In the genomic region with DNA sequence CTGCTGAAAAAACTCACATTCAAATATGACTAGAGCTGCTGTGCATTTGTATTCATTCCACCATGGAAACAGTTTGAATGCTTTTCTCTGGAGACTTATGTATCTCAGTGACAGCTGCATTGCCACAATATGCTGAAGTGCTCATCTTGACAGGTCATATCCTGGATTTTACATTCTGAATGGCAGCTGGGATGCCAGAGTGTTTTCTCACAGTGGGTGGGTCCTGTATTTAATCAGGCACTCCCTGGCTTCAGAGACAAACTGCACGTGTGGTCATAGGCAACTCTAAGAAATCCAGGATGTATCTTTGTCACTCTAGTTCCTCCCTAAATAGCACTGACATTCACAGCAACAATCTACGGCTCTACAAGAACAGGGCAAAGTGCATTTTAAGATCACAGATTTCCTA, we compare ENCODE assay signal across 8 cellular contexts.
A peak's percentile ranks its signal among the peaks of the same experiment; 100 is the strongest.
DNase-seq lines count a peak whose midpoint lies in the region; ATAC-seq and TF ChIP-seq lines count a peak whose summit lies in the region.

No MANE protein-coding gene starts in this region.

- H3K36me3 ChIP-seq in esophagus squamous epithelium (no peaks in the 10 kb centered on the region), subcutaneous abdominal adipose tissue (ENCODE audit: control insufficient read depth in 5 of 5, insufficient read depth in 5 of 5, low read length in 5 of 5) (no peaks in the 10 kb centered on the region)
- no peaks in the 10 kb centered on the region for H3K36me3 ChIP-seq in effector memory CD4-positive, alpha-beta T cell (ENCODE audit: control insufficient read depth, insufficient read depth, low read length)

- peak overlapping the region in 1 of 5 donors; percentile 35 for H3K9ac ChIP-seq in subcutaneous abdominal adipose tissue (ENCODE audit: low read length in 5 of 5)

- 12 to 29% methylated on average over 2 of the region's 2 CpGs for WGBS in esophagus squamous epithelium, 2 donors

- ATAC-seq in GM18858 (IDR thresholded peaks at IDR 0.05; ENCODE audit: unreplicated experiment) (peak; percentile 15), HG03095 (IDR thresholded peaks at IDR 0.05; ENCODE audit: unreplicated experiment) (peak; percentile 25)

- DNase-seq in A172 (ENCODE audit: low spot score) (peak; percentile 47), NCI-H748 (lab: John Stamatoyannopoulos, UW; ENCODE audit: unreplicated experiment) (peak; percentile 97), esophagus squamous epithelium (lab: John Stamatoyannopoulos, UW) (no peak)
- no peak for DNase-seq in effector memory CD4-positive, alpha-beta T cell
- DNase-seq in activated CD8-positive, alpha-beta memory T cell treated with anti-CD3 and anti-CD28 coated beads for 24 hours, result no peak

- no peaks in the 10 kb centered on the region for H3K9me3 ChIP-seq in esophagus squamous epithelium
- no peaks in the 10 kb centered on the region for H3K9me3 ChIP-seq in subcutaneous abdominal adipose tissue (ENCODE audit: control insufficient read depth in 5 of 5, low read length in 5 of 5)
- H3K9me3 ChIP-seq in effector memory CD4-positive, alpha-beta T cell (ENCODE audit: control insufficient read depth, low read length), result no peaks in the 10 kb centered on the region

- TF ChIP-seq CTCF in esophagus squamous epithelium (IDR thresholded peaks at IDR 0.05), result no peak

- intact Hi-C loops in esophagus squamous epithelium (cut with DNase I), result no loop called here

- H3K27ac ChIP-seq in esophagus squamous epithelium (peak overlapping the region in 3 of 4 donors; percentile 0 to 54 (median 17)), subcutaneous abdominal adipose tissue (ENCODE audit: low read depth, low read length) (peak overlapping the region; percentile 61)
- no peak overlapping the region for H3K27ac ChIP-seq in effector memory CD4-positive, alpha-beta T cell (ENCODE audit: insufficient read depth, low read length, poor library complexity, severe bottlenecking)

- H3K4me1 ChIP-seq in esophagus squamous epithelium (peaks cover 0 to 16% (median 8%) of the 10 kb centered on the region in 3 donors), subcutaneous abdominal adipose tissue (ENCODE audit: control insufficient read depth in 5 of 5, insufficient read depth in 5 of 5, low read length in 5 of 5) (peaks cover 9 to 20% (median 19%) of the 10 kb centered on the region in 5 donors)
- peaks cover 7% of the 10 kb centered on the region for H3K4me1 ChIP-seq in effector memory CD4-positive, alpha-beta T cell (ENCODE audit: control insufficient read depth, insufficient read depth, low read length, poor library complexity, severe bottlenecking)

- H3K4me3 ChIP-seq in esophagus squamous epithelium (no peak overlapping the region), subcutaneous abdominal adipose tissue (ENCODE audit: low read depth in 1 of 5, low read length in 5 of 5) (no peak overlapping the region)
- H3K4me3 ChIP-seq in effector memory CD4-positive, alpha-beta T cell (ENCODE audit: insufficient read depth, low read depth, low read length, poor library complexity, severe bottlenecking), result no peak overlapping the region

- TF ChIP-seq POLR2A in esophagus squamous epithelium (IDR thresholded peaks at IDR 0.05), result no peak

- no peaks in the 10 kb centered on the region for H3K27me3 ChIP-seq in esophagus squamous epithelium
- no peaks in the 10 kb centered on the region for H3K27me3 ChIP-seq in subcutaneous abdominal adipose tissue (ENCODE audit: control insufficient read depth in 5 of 5, insufficient read depth in 4 of 5, low read length in 5 of 5)
- H3K27me3 ChIP-seq in effector memory CD4-positive, alpha-beta T cell (replicated peaks; ENCODE audit: control insufficient read depth, insufficient read depth, low read length, poor library complexity, severe bottlenecking), result no peaks in the 10 kb centered on the region

Comparison
In these comparisons a context has a peak if more than half of its experiments do, and no peak if none do; other contexts are left out.
1. DNase-seq: peak in A172 (single experiment) and NCI-H748 (single experiment); none in esophagus squamous epithelium (single experiment), effector memory CD4-positive, alpha-beta T cell (0 of 3) and activated CD8-positive, alpha-beta memory T cell treated with anti-CD3 and anti-CD28 coated beads for 24 hours (single experiment).